Comparison of ENCODE assay signal across 27 cellular contexts in genomic region chr16:87360862-87361610, GRCh38. TPM values are rescaled to one million over a fixed set of nuclear protein-coding genes. Genes with fewer than 3 reads are reported as not detected.
A peak's percentile ranks its signal among the peaks of the same experiment; 100 is the strongest.
DNase-seq lines count a peak whose midpoint lies in the region; ATAC-seq, FAIRE-seq and TF ChIP-seq lines count a peak whose summit lies in the region.
"Had no signal": no experiment of that assay in that cellular context is flagged by ENCODE, and none has a peak within 500 bp of the region (broad histone marks: within the 10 kb centered on the region; RNA-seq: fewer than 3 reads in every experiment).

No MANE protein-coding gene starts in this region.

- CTCF ChIA-PET in GM12878 (lab: Yijun Ruan, JAX), result interaction anchor here (0.7 kb wide), 1 partner anchor 14 kb away, joined by 3 read pairs; no protein-coding TSS in a partner anchor

- no peak for TF ChIP-seq RAD21 in GM12878 (IDR thresholded peaks at IDR 0.05; ENCODE audit: insufficient read depth, low read depth, low read length)

- H3K27ac ChIP-seq in right cardiac atrium (ENCODE audit: low read length) (no peak overlapping the region), GM12878 (ENCODE audit: control insufficient read depth, insufficient read depth) (no peak overlapping the region), gastrocnemius medialis (peak overlapping the region; percentile 92 to 97 (median 93))
- H3K27ac ChIP-seq: C4-2B, SJCRH30 had no signal

- no peaks in the 10 kb centered on the region for H3K9me3 Mint-ChIP-seq in nephron progenitor cell
- H3K9me3 Mint-ChIP-seq: CD8-positive, alpha-beta T cell had no signal

- peaks cover 10% of the 10 kb centered on the region for H3K4me1 ChIP-seq in right cardiac atrium (ENCODE audit: control insufficient read depth, insufficient read depth, low read length)
- no peaks in the 10 kb centered on the region for H3K4me1 ChIP-seq in GM12878 (ENCODE audit: control insufficient read depth, insufficient read depth, low read length)
- H3K4me1 ChIP-seq in gastrocnemius medialis, result peaks cover 70 to 83% of the 10 kb centered on the region in 2 donors
- H3K4me1 ChIP-seq: SJCRH30 had no signal

- WGBS in right cardiac atrium, result 91% methylated on average over 16 of the region's 16 CpGs
- WGBS in GM12878 (ENCODE audit: insufficient coverage, insufficient replicate concordance, low lambda C conversion rate, missing lambda C conversion rate), result 93% methylated on average over 15 of the region's 16 CpGs

- H3K27me3 Mint-ChIP-seq in nephron progenitor cell (ENCODE audit: low read depth, poor library complexity), result peaks cover 4% of the 10 kb centered on the region
- H3K27me3 Mint-ChIP-seq: B cell had no signal

- peak; percentile 6; the same call in 1 of the 2 replicates for TF ChIP-seq POLR2A in GM12878 (IDR thresholded peaks at IDR 0.05; ENCODE audit: low read depth, low read length)
- TF ChIP-seq POLR2A in gastrocnemius medialis (IDR thresholded peaks at IDR 0.05), result no peak

- FAIRE-seq in GM12878 (lab: Jason Lieb, UNC), result no peak
- FAIRE-seq: GM19239, H54, K562, RCC 7860 had no signal

- no peak overlapping the region for H2AFZ ChIP-seq in GM12878 (ENCODE audit: control insufficient read depth, low read depth, low read length)

- H3K9me3 ChIP-seq in right cardiac atrium (ENCODE audit: control insufficient read depth, low read length) (no peaks in the 10 kb centered on the region), GM12878 (replicated peaks; ENCODE audit: control insufficient read depth, insufficient read depth, low read length) (no peaks in the 10 kb centered on the region), gastrocnemius medialis (no peaks in the 10 kb centered on the region)
- H3K9me3 ChIP-seq: SJCRH30 had no signal

- no peak for TF ChIP-seq EP300 in GM12878 (IDR thresholded peaks at IDR 0.05; ENCODE audit: borderline replicate concordance in 1 of 2, control insufficient read depth in 1 of 2, low read depth in 2 of 2, low read length in 2 of 2)

- intact Hi-C loops in Right ventricle myocardium superior (cut with DNase I) (no loop called here), right cardiac atrium (cut with DNase I) (loop anchor here in 1 of 4 donors (10.0 kb wide), 1 partner anchor 806 kb away; the partner anchor contains the start of gene MTHFSD), GM12878 (cut with micrococcal nuclease; ENCODE audit: unreplicated experiment) (no loop called here), gastrocnemius medialis (cut with DNase I; ENCODE audit: low total_unique reads) (no loop called here)

- H3K27me3 ChIP-seq in right cardiac atrium (ENCODE audit: control insufficient read depth, insufficient read depth) (no peaks in the 10 kb centered on the region), GM12878 (replicated peaks in 1 of 2; ENCODE audit: control insufficient read depth in 2 of 2, insufficient read depth in 2 of 2, low read length in 1 of 2) (no peaks in the 10 kb centered on the region), gastrocnemius medialis (no peaks in the 10 kb centered on the region)
- H3K27me3 ChIP-seq: SJCRH30 had no signal

- H3K79me2 ChIP-seq in GM12878 (ENCODE audit: control insufficient read depth, insufficient read depth, low read length), result no peaks in the 10 kb centered on the region

- peak overlapping the region; percentile 36 for H3K27ac Mint-ChIP-seq in nephron progenitor cell
- H3K27ac Mint-ChIP-seq: B cell; CD8-positive, alpha-beta T cell had no signal

- H4K20me1 ChIP-seq in GM12878 (ENCODE audit: control insufficient read depth, insufficient read depth), result no peaks in the 10 kb centered on the region

- ATAC-seq in Right ventricle myocardium superior (ENCODE audit: poor library complexity) (no peak), right cardiac atrium (no peak), GM12878 (no peak), gastrocnemius medialis (no peak), GM21515 (IDR thresholded peaks at IDR 0.05; ENCODE audit: unreplicated experiment) (no peak)
- ATAC-seq: CD8-positive, alpha-beta T cell; K562; SK-N-SH treated with all-trans-retinoic acid at 6 μM for 48 hours had no signal

- H3K36me3 Mint-ChIP-seq in nephron progenitor cell (ENCODE audit: low read depth), result peaks cover 44% of the 10 kb centered on the region

- no peak overlapping the region for H3K4me2 ChIP-seq in GM12878 (ENCODE audit: control insufficient read depth, insufficient read depth)

- POLR2A ChIA-PET in GM12878 (lab: Charles Lee), result interaction anchor here (1.0 to 1.1 kb wide), 2 partner anchors 23 to 44 kb away, joined by 3 to 4 read pairs; partner anchors contain the start of gene FBXO31

- BruUV-seq in GM12878 (replicated peaks; lab: Mats Ljungman, UMichigan), result no TSS peak

- H3K4me3 ChIP-seq in right cardiac atrium (ENCODE audit: low read length), result no peak overlapping the region
- no peak overlapping the region for H3K4me3 ChIP-seq in GM12878
- H3K4me3 ChIP-seq in gastrocnemius medialis, result no peak overlapping the region
- H3K4me3 ChIP-seq: K562, SJCRH30 had no signal

- peaks cover 24% of the 10 kb centered on the region in 2 experiments for H3K36me3 ChIP-seq in GM12878 (ENCODE audit: control insufficient read depth in 2 of 2, insufficient read depth in 2 of 2, low read length in 1 of 2)
- H3K36me3 ChIP-seq in gastrocnemius medialis, result peaks cover 0 to 9% of the 10 kb centered on the region in 2 donors
- H3K36me3 ChIP-seq: SJCRH30 had no signal

- DNase-seq in Right ventricle myocardium superior (peak; percentile 27), right cardiac atrium (no peak), GM12878 (ENCODE audit: low read depth, low spot score) (no peak), nephron progenitor cell (no peak), gastrocnemius medialis (no peak), LoVo (ENCODE audit: low spot score) (no peak)
- DNase-seq: CD8-positive, alpha-beta T cell; DMS79 treated with DMSO at 0.1 percent for 48 hours; GF-D8; Kasumi-1; MV-4-11; NCI-H1105; NCI-H146; NCI-H1930; NCI-H2107; NCI-H446; NCI-H524 treated with DMSO at 0.1 percent for 48 hours; NCI-H774; SJCRH30 had no signal

- peaks cover 30% of the 10 kb centered on the region for H3K4me1 Mint-ChIP-seq in nephron progenitor cell

- no peak overlapping the region for H3K4me3 Mint-ChIP-seq in nephron progenitor cell
- H3K4me3 Mint-ChIP-seq: B cell; CD8-positive, alpha-beta T cell had no signal

- SMC1A ChIA-PET in GM12878 (lab: Charles Lee; ENCODE audit: uncharacterized antibody, unreplicated experiment), result no interaction called here

- in situ Hi-C loops in GM12878 (cut with MboI), result no loop called here
- in situ Hi-C loops in gastrocnemius medialis (cut with MboI; ENCODE audit: low sequenced_read_pairs in 4 of 4), result no loop called here

- no peak overlapping the region for H3K9ac ChIP-seq in GM12878 (ENCODE audit: control insufficient read depth, insufficient read depth, low read length)

- RAD21 ChIA-PET in GM12878 (lab: Charles Lee; ENCODE audit: unreplicated experiment), result no interaction called here

- TF ChIP-seq CTCF in GM12878 (IDR thresholded peaks at IDR 0.05 in 2 of 3, conservative IDR thresholded peaks at IDR 0.05 in 1 of 3; ENCODE audit: control insufficient read depth in 2 of 3, extremely low read depth in 1 of 3, insufficient read depth in 1 of 3, low read depth in 3 of 3, low read length in 3 of 3) (no peak), nephron progenitor cell (IDR thresholded peaks at IDR 0.05) (no peak), gastrocnemius medialis (IDR thresholded peaks at IDR 0.05 in 4 of 5, conservative IDR thresholded peaks at IDR 0.05 in 1 of 5) (no peak)

RNA-seq across cellular contexts. Expression of gene FBXO31, which starts 22.5 kb away (rescaled TPM):
- 78.9 TPM for total RNA-seq in Right ventricle myocardium superior
- 10 to 100 TPM; 47.8 to 66.1 (median 57.5) TPM for total RNA-seq in right cardiac atrium
- 24.3 TPM for polyA plus RNA-seq in right cardiac atrium
- 24.8 and 40.0 TPM in 2 replicates for total RNA-seq in GM12878 (2013; cell fraction: nucleolus; rRNA removed)
- total RNA-seq in GM12878 (2014; rRNA removed), result 13.9 and 14.6 TPM in 2 replicates
- 7.4 and 8.4 TPM in 2 replicates for total RNA-seq in GM12878 (2014; rRNA removed; fragmentation: Illumina TruSeq; extraction: Trizol)
- 29.2 and 33.1 TPM in 2 replicates for total RNA-seq in GM12878 (2021)
- 8.6 TPM for polyA plus RNA-seq in GM12878 (2011; ENCODE audit: low read depth)
- polyA plus RNA-seq in GM12878 (2011; rRNA removed), result 9.3 and 14.8 TPM in 2 replicates
- 11.5 and 13.6 TPM in 2 replicates for polyA plus RNA-seq in GM12878 (2011; cell fraction: cytosol; rRNA removed)
- polyA plus RNA-seq in GM12878 (2011; cell fraction: nucleus; rRNA removed), result 42.5 and 42.8 TPM in 2 replicates
- polyA plus RNA-seq in GM12878 (2012), result 18.2 and 20.2 TPM in 2 replicates
- polyA plus RNA-seq in GM12878 (2014; fragmentation: Illumina TruSeq; extraction: Trizol), result 3.6 and 8.6 TPM in 2 replicates
- polyA plus RNA-seq in GM12878 (2014; fragmentation: Nextera tagmentation; extraction: Ambion mirVana), result under 1 TPM; 0.19 to 0.97 TPM
- 15.8 and 22.6 TPM in 2 replicates for polyA plus RNA-seq in GM12878 (2014; rRNA removed)
- 10 to 100 TPM in 1 of 2 experiments, 1 to 10 TPM in 1; 10.0 to 10.7 TPM for polyA plus RNA-seq in GM12878 (2016; fragmentation: Nextera tagmentation; extraction: Ambion mirVana)
- polyA minus RNA-seq in GM12878 (2011; rRNA and poly(A)+ RNA removed), result 15.2 and 22.1 TPM in 2 replicates
- polyA minus RNA-seq in GM12878 (2011; cell fraction: cytosol; rRNA and poly(A)+ RNA removed), result 4.8 and 7.2 TPM in 2 replicates
- 15.7 and 23.9 TPM in 2 replicates for polyA minus RNA-seq in GM12878 (2011; cell fraction: nucleus; rRNA and poly(A)+ RNA removed)
- total RNA-seq in gastrocnemius medialis, result 100 to 1,000 TPM; 156 to 264 (median 201) TPM

RNA-seq across cellular contexts. Expression of gene MAP1LC3B, which starts 31.1 kb away (rescaled TPM):
- total RNA-seq in Right ventricle myocardium superior, result 118 TPM
- total RNA-seq in right cardiac atrium, result 100 to 1,000 TPM in 3 of 4 donors, 10 to 100 TPM in 1; 87.7 to 114 (median 108) TPM
- polyA plus RNA-seq in right cardiac atrium, result 115 TPM
- 16.7 and 17.8 TPM in 2 replicates for total RNA-seq in GM12878 (2013; cell fraction: nucleolus; rRNA removed)
- 7.4 and 8.1 TPM in 2 replicates for total RNA-seq in GM12878 (2014; rRNA removed)
- total RNA-seq in GM12878 (2014; rRNA removed; fragmentation: Illumina TruSeq; extraction: Trizol), result 6.1 and 7.2 TPM in 2 replicates
- 21.4 and 21.5 TPM in 2 replicates for total RNA-seq in GM12878 (2021)
- 24.7 TPM for polyA plus RNA-seq in GM12878 (2011; ENCODE audit: low read depth)
- 15.5 and 16.9 TPM in 2 replicates for polyA plus RNA-seq in GM12878 (2011; rRNA removed)
- 8.0 and 13.2 TPM in 2 replicates for polyA plus RNA-seq in GM12878 (2011; cell fraction: cytosol; rRNA removed)
- polyA plus RNA-seq in GM12878 (2011; cell fraction: nucleus; rRNA removed), result 7.3 and 8.1 TPM in 2 replicates
- polyA plus RNA-seq in GM12878 (2012), result 31.9 and 34.0 TPM in 2 replicates
- polyA plus RNA-seq in GM12878 (2014; fragmentation: Illumina TruSeq; extraction: Trizol), result 22.0 and 27.1 TPM in 2 replicates
- 10 to 100 TPM in 1 of 2 experiments, 1 to 10 TPM in 1; 9.1 to 11.9 TPM for polyA plus RNA-seq in GM12878 (2014; fragmentation: Nextera tagmentation; extraction: Ambion mirVana)
- polyA plus RNA-seq in GM12878 (2014; rRNA removed), result 9.4 and 10.3 TPM in 2 replicates
- polyA plus RNA-seq in GM12878 (2016; fragmentation: Nextera tagmentation; extraction: Ambion mirVana), result 10 to 100 TPM; 42.7 to 42.8 TPM
- 7.8 and 9.0 TPM in 2 replicates for polyA minus RNA-seq in GM12878 (2011; rRNA and poly(A)+ RNA removed)
- 4.1 and 8.4 TPM in 2 replicates for polyA minus RNA-seq in GM12878 (2011; cell fraction: cytosol; rRNA and poly(A)+ RNA removed)
- polyA minus RNA-seq in GM12878 (2011; cell fraction: nucleus; rRNA and poly(A)+ RNA removed), result 4.4 and 5.6 TPM in 2 replicates
- 100 to 1,000 TPM in 3 of 4 donors, 10 to 100 TPM in 1; 76.3 to 165 (median 122) TPM for total RNA-seq in gastrocnemius medialis

RNA-seq across cellular contexts. Expression of gene C16orf95, which starts 43.8 kb away (rescaled TPM):
- total RNA-seq in Right ventricle myocardium superior (2.1 TPM), right cardiac atrium (1 to 10 TPM; 3.4 to 5.4 (median 4.2) TPM), GM12878 (2014; rRNA removed) (4.7 and 7.2 TPM in 2 replicates), GM12878 (2014; rRNA removed; fragmentation: Illumina TruSeq; extraction: Trizol) (3.4 TPM in 2 replicates), GM12878 (2021) (10.5 and 11.7 TPM in 2 replicates), gastrocnemius medialis (1 to 10 TPM in 3 of 4 donors, under 1 TPM in 1; 0.22 to 3.8 (median 1.3) TPM)
- polyA plus RNA-seq in right cardiac atrium (4.7 TPM), GM12878 (2011; rRNA removed) (1.8 and 4.8 TPM in 2 replicates), GM12878 (2014; fragmentation: Illumina TruSeq; extraction: Trizol) (1.0 and 1.5 TPM in 2 replicates), GM12878 (2014; fragmentation: Nextera tagmentation; extraction: Ambion mirVana) (1 to 10 TPM in 1 of 2 experiments, under 1 TPM in 1; 0.90 to 4.8 TPM), GM12878 (2014; rRNA removed) (6.2 and 8.1 TPM in 2 replicates), GM12878 (2016; fragmentation: Nextera tagmentation; extraction: Ambion mirVana) (10 to 100 TPM; 19.5 to 22.7 TPM)
- 8.1 and 8.3 TPM in 2 replicates for total RNA-seq in GM12878 (2013; cell fraction: nucleolus; rRNA removed)
- 3.7 TPM for polyA plus RNA-seq in GM12878 (2011; ENCODE audit: low read depth)
- polyA plus RNA-seq in GM12878 (2011; cell fraction: cytosol; rRNA removed), result 6.5 and 8.2 TPM in 2 replicates
- 6.8 and 10.2 TPM in 2 replicates for polyA plus RNA-seq in GM12878 (2011; cell fraction: nucleus; rRNA removed)
- 7.1 and 7.5 TPM in 2 replicates for polyA plus RNA-seq in GM12878 (2012)
- 2.7 and 3.4 TPM in 2 replicates for polyA minus RNA-seq in GM12878 (2011; rRNA and poly(A)+ RNA removed)
- not detected in 2 replicates for polyA minus RNA-seq in GM12878 (2011; cell fraction: cytosol; rRNA and poly(A)+ RNA removed)
- 4.1 and 4.9 TPM in 2 replicates for polyA minus RNA-seq in GM12878 (2011; cell fraction: nucleus; rRNA and poly(A)+ RNA removed)

Comparison
In these comparisons a context has a peak if more than half of its experiments do, and no peak if none do; other contexts are left out.
1. H3K27ac ChIP-seq: peak in gastrocnemius medialis (4 of 4); none in right cardiac atrium (single experiment) and GM12878 (single experiment).